ENCODE assay signal across 1 cellular context in the genomic region with DNA sequence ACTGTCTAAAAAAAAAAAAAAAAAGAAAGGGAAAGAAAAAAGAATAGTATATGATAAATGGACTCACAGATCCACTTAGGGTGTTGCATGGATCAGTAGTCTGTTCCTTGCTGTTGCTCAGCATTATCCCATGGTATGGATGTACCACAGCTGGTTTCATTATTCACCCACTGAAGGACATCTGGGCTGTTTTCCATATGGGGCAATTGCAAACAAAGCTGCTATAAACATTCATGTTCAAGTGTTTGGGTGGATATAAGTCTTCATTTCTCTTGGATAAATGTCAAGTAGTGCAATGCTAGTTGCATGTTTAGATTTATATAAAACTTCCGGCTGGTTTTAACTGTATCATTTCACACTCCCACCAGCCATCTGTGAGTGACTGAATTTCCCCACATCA.
TF ChIP-seq lines count a peak whose summit lies in the region.

No MANE protein-coding gene starts in this region.

TF ChIP-seq in WTC11, 78 proteins besides CTCF, POLR2A, EP300 and RAD21 (continued from another document):
- TF ChIP-seq, protein P1, sequence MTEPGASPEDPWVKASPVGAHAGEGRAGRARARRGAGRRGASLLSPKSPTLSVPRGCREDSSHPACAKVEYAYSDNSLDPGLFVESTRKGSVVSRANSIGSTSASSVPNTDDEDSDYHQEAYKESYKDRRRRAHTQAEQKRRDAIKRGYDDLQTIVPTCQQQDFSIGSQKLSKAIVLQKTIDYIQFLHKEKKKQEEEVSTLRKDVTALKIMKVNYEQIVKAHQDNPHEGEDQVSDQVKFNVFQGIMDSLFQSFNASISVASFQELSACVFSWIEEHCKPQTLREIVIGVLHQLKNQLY (CRISPR knock-in tag; IDR thresholded peaks at IDR 0.05), result no peak
- TF ChIP-seq ZNF423 (CRISPR knock-in tag; IDR thresholded peaks at IDR 0.05) (no peak), CREM (CRISPR knock-in tag; IDR thresholded peaks at IDR 0.05) (no peak), ZNF396 (CRISPR knock-in tag; IDR thresholded peaks at IDR 0.05; ENCODE audit: borderline replicate concordance) (no peak)
- TF ChIP-seq, protein P2, sequence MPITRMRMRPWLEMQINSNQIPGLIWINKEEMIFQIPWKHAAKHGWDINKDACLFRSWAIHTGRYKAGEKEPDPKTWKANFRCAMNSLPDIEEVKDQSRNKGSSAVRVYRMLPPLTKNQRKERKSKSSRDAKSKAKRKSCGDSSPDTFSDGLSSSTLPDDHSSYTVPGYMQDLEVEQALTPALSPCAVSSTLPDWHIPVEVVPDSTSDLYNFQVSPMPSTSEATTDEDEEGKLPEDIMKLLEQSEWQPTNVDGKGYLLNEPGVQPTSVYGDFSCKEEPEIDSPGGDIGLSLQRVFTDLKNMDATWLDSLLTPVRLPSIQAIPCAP (CRISPR knock-in tag; IDR thresholded peaks at IDR 0.05), result no peak
